In the genomic region with DNA sequence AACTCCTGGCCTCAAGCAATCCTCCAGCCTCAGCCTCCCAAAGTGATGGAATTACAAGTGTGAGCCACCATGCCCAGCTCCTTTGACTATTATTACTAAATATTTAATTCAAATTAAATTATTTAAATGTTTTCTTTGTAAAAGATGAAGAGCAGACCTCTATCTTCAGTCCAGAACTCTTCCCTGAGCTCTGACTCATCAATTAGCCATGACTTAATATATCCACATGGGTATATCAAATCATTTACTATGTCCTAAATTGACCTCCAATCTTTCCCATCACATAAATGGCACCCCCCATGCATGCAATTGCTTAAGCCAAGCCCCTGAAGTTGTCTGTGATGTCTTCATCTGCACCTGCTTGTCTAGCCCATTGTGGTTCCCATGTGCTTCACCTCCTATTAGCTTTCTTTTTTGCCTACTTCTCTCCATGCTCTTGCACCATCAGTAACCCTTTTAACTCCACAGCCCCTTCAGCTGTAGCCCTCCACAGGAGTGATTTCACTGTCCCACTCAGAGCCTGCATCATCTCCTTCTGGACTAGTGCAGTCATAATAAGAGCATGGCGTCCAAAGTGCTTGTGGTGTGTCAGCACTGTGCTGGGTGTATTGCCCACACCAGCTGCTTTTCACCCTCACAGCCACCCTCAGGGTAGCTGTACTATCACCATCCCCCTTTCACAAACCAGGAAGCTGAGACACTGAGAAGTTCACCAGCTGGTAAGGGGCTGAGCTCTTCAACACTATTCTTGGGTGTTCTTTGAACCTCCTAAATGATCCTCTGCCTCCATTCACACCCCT, we compare ENCODE assay signal across 16 cellular contexts. TPM values are rescaled to one million over a fixed set of nuclear protein-coding genes. Genes with fewer than 3 reads are reported as not detected.
DNase-seq lines count a peak whose midpoint lies in the region; ATAC-seq, FAIRE-seq and TF ChIP-seq lines count a peak whose summit lies in the region.
"Had no signal": no experiment of that assay in that cellular context is flagged by ENCODE, and none has a peak within 500 bp of the region (broad histone marks: within the 10 kb centered on the region; RNA-seq: fewer than 3 reads in every experiment).

No MANE protein-coding gene starts in this region.

- no peak overlapping the region for H3K56ac ChIP-seq in H1 (replicated peaks; ENCODE audit: insufficient read length, low read depth, low read length)

- no peak overlapping the region for H3K18ac ChIP-seq in H1 (ENCODE audit: extremely low read depth, low read length)

- H2BK15ac ChIP-seq in H1 (ENCODE audit: low read length), result no peak overlapping the region

- no peak for TF ChIP-seq RAD21 in H1 (IDR thresholded peaks at IDR 0.05 in 1 of 2, conservative IDR thresholded peaks at IDR 0.05 in 1 of 2; ENCODE audit: low read depth in 2 of 2, low read length in 2 of 2)

- no peak overlapping the region; the same call in 1 of the 2 replicates for H2BK12ac ChIP-seq in H1 (ENCODE audit: low read depth, low read length)

- TF ChIP-seq EP300 in H1 (IDR thresholded peaks at IDR 0.05; ENCODE audit: borderline replicate concordance in 1 of 2, low read depth in 2 of 2, low read length in 2 of 2), result no peak

- H3K23ac ChIP-seq in H1 (ENCODE audit: insufficient read length), result no peak overlapping the region

- H3K4me2 ChIP-seq in DOHH2 (ENCODE audit: low read length), result peak overlapping the region; percentile 74
- H3K4me2 ChIP-seq in H1 (ENCODE audit: insufficient read depth in 1 of 2, low read depth in 2 of 2, low read length in 2 of 2), result no peak overlapping the region
- H3K4me2 ChIP-seq in osteoblast (ENCODE audit: insufficient read depth, low read length), result no peak overlapping the region

- no peak overlapping the region for H3K14ac ChIP-seq in H1 (ENCODE audit: insufficient read length)

- peak overlapping the region; percentile 44 for H3K4me3 ChIP-seq in DOHH2 (ENCODE audit: low read length)
- H3K4me3 ChIP-seq in H1 (ENCODE audit: extremely low read depth in 1 of 4, insufficient read depth in 2 of 4, low read depth in 3 of 4, low read length in 4 of 4), result no peak overlapping the region
- H3K4me3 ChIP-seq in osteoblast (ENCODE audit: insufficient read depth, low read length), result no peak overlapping the region

- H3K9me3 ChIP-seq in DOHH2 (ENCODE audit: control insufficient read depth, insufficient read depth, low read length) (no peaks in the 10 kb centered on the region), H1 (ENCODE audit: insufficient read depth in 2 of 2, low read depth in 1 of 2, low read length in 1 of 2) (no peaks in the 10 kb centered on the region), osteoblast (ENCODE audit: low read depth, low read length) (no peaks in the 10 kb centered on the region)

- H2BK120ac ChIP-seq in H1 (replicated peaks; ENCODE audit: low read depth, low read length), result no peak overlapping the region

- H3K36me3 ChIP-seq in DOHH2 (ENCODE audit: control insufficient read depth, low read length) (no peaks in the 10 kb centered on the region), H1 (ENCODE audit: control insufficient read depth in 2 of 4, insufficient read depth in 4 of 4, low read length in 3 of 4) (no peaks in the 10 kb centered on the region), osteoblast (ENCODE audit: insufficient read depth, low read length) (no peaks in the 10 kb centered on the region)

- peak overlapping the region; percentile 82; the same call in 1 of the 2 replicates for H2AK5ac ChIP-seq in H1 (ENCODE audit: low read depth, low read length)

- no peak overlapping the region for H2BK5ac ChIP-seq in H1 (ENCODE audit: low read depth, low read length)

- no peak overlapping the region for H4K5ac ChIP-seq in H1 (ENCODE audit: insufficient read length, low read depth, low read length)

- H3K23me2 ChIP-seq in H1 (ENCODE audit: low read depth, low read length), result no peaks in the 10 kb centered on the region

- no peak for ATAC-seq in HG03097 (IDR thresholded peaks at IDR 0.05; ENCODE audit: low FRiP score, unreplicated experiment)
- ATAC-seq: HCT116 had no signal

- DNase-seq in LHCN-M2 (ENCODE audit: low read depth), result peak; percentile 42
- no peak for DNase-seq in H1 (ENCODE audit: low read depth in 1 of 2, low spot score in 2 of 2)
- peak; percentile 72 for DNase-seq in osteoblast (ENCODE audit: insufficient read length, low spot score, missing footprints)
- no peak for DNase-seq in DMS153 treated with DMSO at 0.1 percent for 48 hours (lab: John Stamatoyannopoulos, UW; ENCODE audit: unreplicated experiment)
- no peak for DNase-seq in NCI-H1694 (lab: John Stamatoyannopoulos, UW)
- DNase-seq: CD4-positive, alpha-beta T cell; KBM-7; NCI-H1092; NCI-H146; NCI-H524 treated with DMSO at 0.1 percent for 48 hours; SHP77 treated with DMSO at 0.1 percent for 48 hours had no signal

- no peaks in the 10 kb centered on the region for H3K79me1 ChIP-seq in H1 (ENCODE audit: low read depth, low read length)

- 83% methylated on average over 1 of the region's 1 CpG; no CpG with 5 or more reads in 1 of the 2 experiments for WGBS in H1 (ENCODE audit: extremely low coverage in 1 of 2, insufficient coverage in 1 of 2, insufficient read length in 1 of 2, insufficient replicate concordance in 2 of 2, low coverage in 1 of 2, low lambda C conversion rate in 2 of 2, missing lambda C conversion rate in 1 of 2), 2 experiments

- H3K79me2 ChIP-seq in DOHH2 (ENCODE audit: control insufficient read depth, low read length) (no peaks in the 10 kb centered on the region), H1 (ENCODE audit: control insufficient read depth in 1 of 2, insufficient read depth in 2 of 2, low read length in 2 of 2) (no peaks in the 10 kb centered on the region), osteoblast (ENCODE audit: insufficient read depth, low read length) (no peaks in the 10 kb centered on the region)

- H3K27me3 ChIP-seq in DOHH2 (ENCODE audit: control insufficient read depth, low read length) (no peaks in the 10 kb centered on the region), H1 (replicated peaks in 1 of 4; ENCODE audit: control insufficient read depth in 3 of 4, extremely low read depth in 1 of 4, insufficient read depth in 3 of 4, low read length in 3 of 4) (no peaks in the 10 kb centered on the region), osteoblast (ENCODE audit: insufficient read depth, low read length) (no peaks in the 10 kb centered on the region)

- CTCF ChIA-PET in H1 (lab: Charles Lee; ENCODE audit: partially characterized antibody), result interaction anchor here (0.5 to 2.3 kb wide), 8 partner anchors 21 to 1955 kb away, joined by 3 to 7 read pairs (median 4); no protein-coding TSS in a partner anchor

- H2AFZ ChIP-seq in H1 (ENCODE audit: low read length), result no peak overlapping the region
- no peak overlapping the region for H2AFZ ChIP-seq in osteoblast (ENCODE audit: low read length)

- TF ChIP-seq POLR2A in H1 (IDR thresholded peaks at IDR 0.05; ENCODE audit: control extremely low read depth in 1 of 2, low read depth in 2 of 2, low read length in 2 of 2), result no peak

- no peak overlapping the region for H4K8ac ChIP-seq in H1 (ENCODE audit: extremely low read depth, insufficient read depth, low read length)

- POLR2A ChIA-PET in H1 (lab: Charles Lee; ENCODE audit: partially characterized antibody), result interaction anchor here (1.0 to 4.8 kb wide), 3 partner anchors 10 to 17 kb away, joined by 3 to 24 read pairs (median 4); no protein-coding TSS in a partner anchor

- H3K4me1 ChIP-seq in DOHH2 (ENCODE audit: control insufficient read depth, low read length) (peaks cover 81% of the 10 kb centered on the region), H1 (replicated peaks in 1 of 4; ENCODE audit: control insufficient read depth in 3 of 4, insufficient read depth in 4 of 4, low read length in 3 of 4) (peaks cover 6 to 12% (median 8%) of the 10 kb centered on the region in 4 experiments), osteoblast (ENCODE audit: insufficient read depth, low read length) (peaks cover 29% of the 10 kb centered on the region)

- no peaks in the 10 kb centered on the region for H3K9me2 ChIP-seq in DOHH2 (replicated peaks; ENCODE audit: control insufficient read depth, low read length)

- no peak overlapping the region for H2BK20ac ChIP-seq in H1 (ENCODE audit: low read length)

- no peak overlapping the region for H3K9ac ChIP-seq in H1 (replicated peaks in 1 of 4; ENCODE audit: extremely low read depth in 1 of 4, low read depth in 3 of 4, low read length in 3 of 4)

- peaks cover 12% of the 10 kb centered on the region; the same call in 1 of the 2 replicates for H3F3A ChIP-seq in DOHH2 (ENCODE audit: control insufficient read depth, insufficient read depth)

- H4K91ac ChIP-seq in H1 (replicated peaks; ENCODE audit: insufficient read length, low read length), result no peak overlapping the region

- H3K27ac ChIP-seq in DOHH2 (ENCODE audit: low read depth, low read length) (peak overlapping the region; percentile 73), H1 (ENCODE audit: low read depth, low read length) (no peak overlapping the region), osteoblast (ENCODE audit: low read depth, low read length) (no peak overlapping the region)

- no peak for FAIRE-seq in H1 (lab: Jason Lieb, UNC)
- FAIRE-seq: RCC 7860 had no signal

- H4K20me1 ChIP-seq in DOHH2 (ENCODE audit: control insufficient read depth, insufficient read depth, low read depth, low read length) (no peaks in the 10 kb centered on the region), H1 (replicated peaks in 1 of 2; ENCODE audit: control insufficient read depth in 1 of 2, insufficient read depth in 2 of 2, low read length in 2 of 2) (no peaks in the 10 kb centered on the region), osteoblast (ENCODE audit: insufficient read depth, low read length) (no peaks in the 10 kb centered on the region)

- H3K4ac ChIP-seq in H1 (replicated peaks; ENCODE audit: insufficient read length, low read depth, low read length), result no peak overlapping the region

- no peak for TF ChIP-seq CTCF in DOHH2 (IDR thresholded peaks at IDR 0.05; ENCODE audit: low read depth, low read length, poor library complexity, severe bottlenecking)
- TF ChIP-seq CTCF in H1 (IDR thresholded peaks at IDR 0.05; ENCODE audit: control extremely low read depth in 1 of 3, insufficient read depth in 1 of 3, low read depth in 1 of 3, low read length in 3 of 3), result no peak
- no peak for TF ChIP-seq CTCF in osteoblast (IDR thresholded peaks at IDR 0.05; ENCODE audit: extremely low read depth, low read depth, low read length)

RNA-seq across cellular contexts. Expression of gene THY1, which starts 11.8 kb away (rescaled TPM):
- total RNA-seq in LHCN-M2 (2014; rRNA removed), result 221 and 333 TPM in 2 replicates
- 445 TPM for polyA plus RNA-seq in LHCN-M2 (2012)
- 259 and 286 TPM in 2 replicates for total RNA-seq in H1 (2021; fragmentation: NEBNext Ultra II Directional; extraction: Animal tissue kit (Norgen Biotek cat#: 25700))
- 2,050 and 2,479 TPM in 2 replicates for polyA plus RNA-seq in H1 (2011; rRNA removed)
- 1,448 TPM for polyA plus RNA-seq in H1 (2011; cell fraction: cytosol; rRNA removed)
- 660 TPM for polyA plus RNA-seq in H1 (2011; cell fraction: nucleus; rRNA removed)
- 327 to 599 TPM (median 496 TPM) in 4 replicates for polyA plus RNA-seq in H1 (2012, experiment 1 of 2)
- 595 TPM for polyA plus RNA-seq in H1 (2012, experiment 2 of 2)
- polyA plus RNA-seq in H1 (2013, experiment 1 of 2), result 909 TPM
- polyA plus RNA-seq in H1 (2013, experiment 2 of 2), result 1,095 TPM
- 708 and 816 TPM in 2 replicates for polyA minus RNA-seq in H1 (2011; rRNA and poly(A)+ RNA removed)
- polyA minus RNA-seq in H1 (2011; cell fraction: cytosol; rRNA and poly(A)+ RNA removed), result 233 TPM
- 264 TPM for polyA minus RNA-seq in H1 (2011; cell fraction: nucleus; rRNA and poly(A)+ RNA removed)
- total RNA-seq in osteoblast, result 308 and 400 TPM in 2 replicates
- total RNA-seq: CD4-positive, alpha-beta T cell; MCF 10A had no signal

RNA-seq across cellular contexts. Expression of gene USP2, which starts 53.2 kb away (rescaled TPM):
- total RNA-seq in LHCN-M2 (2014; rRNA removed) (1.7 and 4.0 TPM in 2 replicates), osteoblast (0.29 and 0.36 TPM in 2 replicates)
- polyA plus RNA-seq in LHCN-M2 (2012), result 4.8 TPM
- 6.9 and 8.5 TPM in 2 replicates for total RNA-seq in H1 (2021; fragmentation: NEBNext Ultra II Directional; extraction: Animal tissue kit (Norgen Biotek cat#: 25700))
- 2.2 and 3.9 TPM in 2 replicates for polyA plus RNA-seq in H1 (2011; rRNA removed)
- 2.1 TPM for polyA plus RNA-seq in H1 (2011; cell fraction: cytosol; rRNA removed)
- 3.5 TPM for polyA plus RNA-seq in H1 (2011; cell fraction: nucleus; rRNA removed)
- 5.3 to 6.6 TPM (median 5.9 TPM) in 4 replicates for polyA plus RNA-seq in H1 (2012, experiment 1 of 2)
- polyA plus RNA-seq in H1 (2012, experiment 2 of 2), result 5.0 TPM
- 4.6 TPM for polyA plus RNA-seq in H1 (2013, experiment 1 of 2)
- polyA plus RNA-seq in H1 (2013, experiment 2 of 2), result 4.3 TPM
- polyA minus RNA-seq in H1 (2011; rRNA and poly(A)+ RNA removed), result 7.0 and 7.9 TPM in 2 replicates
- 4.6 TPM for polyA minus RNA-seq in H1 (2011; cell fraction: cytosol; rRNA and poly(A)+ RNA removed)
- 7.3 TPM for polyA minus RNA-seq in H1 (2011; cell fraction: nucleus; rRNA and poly(A)+ RNA removed)

Comparison
In these comparisons a context has a peak if more than half of its experiments do, and no peak if none do; other contexts are left out.
1. DNase-seq: peak in LHCN-M2 (single experiment) and osteoblast (single experiment); none in H1 (0 of 2), DMS153 treated with DMSO at 0.1 percent for 48 hours (single experiment) and NCI-H1694 (single experiment).